12 cellular contexts compared by ENCODE assay signal in genomic region chr5:78993165-78993564, GRCh38.
"Had no signal": no experiment of that assay in that cellular context is flagged by ENCODE, and none has a peak within 500 bp of the region (broad histone marks: within the 10 kb centered on the region; RNA-seq: fewer than 3 reads in every experiment).

No MANE protein-coding gene starts in this region.

- H2AFZ ChIP-seq: parathyroid adenoma had no signal

- H3K4me3 Mint-ChIP-seq: activated B cell treated with CpG ODN at 0.5 μM for 24 hours had no signal

- H3K27ac Mint-ChIP-seq: activated B cell treated with CpG ODN at 0.5 μM for 24 hours had no signal

- H3K4me3 ChIP-seq: lower lobe of right lung, sigmoid colon, SJSA1, transverse colon had no signal

- H3K9me3 Mint-ChIP-seq: activated B cell treated with CpG ODN at 0.5 μM for 24 hours had no signal

- FAIRE-seq: endometrium, islet of Langerhans had no signal

- H3K27me3 ChIP-seq: sigmoid colon, SJSA1, transverse colon had no signal

- H3K9ac ChIP-seq: parathyroid adenoma had no signal

- DNase-seq: activated B cell treated with CpG ODN at 0.5 μM for 24 hours; activated T-cell treated with anti-CD3 and anti-CD28 coated beads, Interleukin-2, amount 50 U/mL, for 48 hours; amniotic stem cell; left colon; lower lobe of right lung; sigmoid colon; stimulated activated CD4-positive, alpha-beta T cell treated with anti-CD3 and anti-CD28 coated beads, Interleukin-1b, Interleukin-23, amount 100 ng/mL, for 48 hours; transverse colon had no signal

- H3K4me1 Mint-ChIP-seq: activated B cell treated with CpG ODN at 0.5 μM for 24 hours had no signal

- H3K4me1 ChIP-seq: lower lobe of right lung, parathyroid adenoma, sigmoid colon, SJSA1, transverse colon had no signal

- H3K9me3 ChIP-seq: lower lobe of right lung, sigmoid colon, SJSA1, transverse colon had no signal

- H3K36me3 ChIP-seq: lower lobe of right lung, sigmoid colon, SJSA1, transverse colon had no signal

- H3K27ac ChIP-seq: lower lobe of right lung, parathyroid adenoma, sigmoid colon, SJSA1, transverse colon had no signal

- ATAC-seq: left colon, lower lobe of right lung had no signal

- H3K27me3 Mint-ChIP-seq: activated B cell treated with CpG ODN at 0.5 μM for 24 hours had no signal
